Comparison of ENCODE assay signal across 8 cellular contexts in genomic region chr9:15307523-15307841, GRCh38. TPM values are rescaled to one million over a fixed set of nuclear protein-coding genes. Genes with fewer than 3 reads are reported as not detected.
DNase-seq lines count a peak whose midpoint lies in the region; ATAC-seq and TF ChIP-seq lines count a peak whose summit lies in the region.

No MANE protein-coding gene starts in this region.

- H3K36me3 ChIP-seq in psoas muscle (ENCODE audit: insufficient read depth in 1 of 2, low read depth in 1 of 2), result no peaks in the 10 kb centered on the region

- peak overlapping the region; percentile 81 for H3K4me3 ChIP-seq in Jurkat, Clone E6-1 (ENCODE audit: low read length)
- peak overlapping the region; percentile 81 for H3K4me3 ChIP-seq in psoas muscle

- H3K36me3 Mint-ChIP-seq in stimulated activated naive CD8-positive, alpha-beta T cell treated with anti-CD3 and anti-CD28 coated beads, Interleukin-15, Interleukin-2, amounts not matched to agents 100 ng/mL and 50 ng/mL, for 24 hours (ENCODE audit: low read depth), result no peaks in the 10 kb centered on the region
- H3K36me3 Mint-ChIP-seq in endothelial cell (ENCODE audit: low read depth, unreplicated experiment), result no peaks in the 10 kb centered on the region

- H3K27ac ChIP-seq in psoas muscle, result peak overlapping the region; percentile 74

- H3K4me1 Mint-ChIP-seq in stimulated activated naive CD8-positive, alpha-beta T cell treated with anti-CD3 and anti-CD28 coated beads, Interleukin-15, Interleukin-2, amounts not matched to agents 100 ng/mL and 50 ng/mL, for 24 hours (ENCODE audit: low read depth), result peaks cover 45% of the 10 kb centered on the region
- peaks cover 7% of the 10 kb centered on the region for H3K4me1 Mint-ChIP-seq in endothelial cell (ENCODE audit: unreplicated experiment)

- H3K27me3 ChIP-seq in psoas muscle (ENCODE audit: insufficient read depth in 3 of 3, low read length in 2 of 3), result no peaks in the 10 kb centered on the region

- H3K9me3 Mint-ChIP-seq in stimulated activated naive CD8-positive, alpha-beta T cell treated with anti-CD3 and anti-CD28 coated beads, Interleukin-15, Interleukin-2, amounts not matched to agents 100 ng/mL and 50 ng/mL, for 24 hours, result no peaks in the 10 kb centered on the region
- H3K9me3 Mint-ChIP-seq in endothelial cell (ENCODE audit: unreplicated experiment), result no peaks in the 10 kb centered on the region

- no peaks in the 10 kb centered on the region for H3K9me3 ChIP-seq in psoas muscle

- in situ Hi-C loops in G401 (cut with HindIII; ENCODE audit: low sequenced_read_pairs), result no loop called here

- H3K27ac Mint-ChIP-seq in stimulated activated naive CD8-positive, alpha-beta T cell treated with anti-CD3 and anti-CD28 coated beads, Interleukin-15, Interleukin-2, amounts not matched to agents 100 ng/mL and 50 ng/mL, for 24 hours, result peak overlapping the region; percentile 89
- H3K27ac Mint-ChIP-seq in endothelial cell (ENCODE audit: unreplicated experiment), result no peak overlapping the region

- peaks cover 7% of the 10 kb centered on the region for H3K4me1 ChIP-seq in psoas muscle

- TF ChIP-seq CTCF in endothelial cell (IDR thresholded peaks at IDR 0.05; ENCODE audit: unreplicated experiment) (no peak), psoas muscle (IDR thresholded peaks at IDR 0.05) (no peak)

- H3K4me3 Mint-ChIP-seq in stimulated activated naive CD8-positive, alpha-beta T cell treated with anti-CD3 and anti-CD28 coated beads, Interleukin-15, Interleukin-2, amounts not matched to agents 100 ng/mL and 50 ng/mL, for 24 hours, result peak overlapping the region; percentile 96
- peak overlapping the region; percentile 84 for H3K4me3 Mint-ChIP-seq in endothelial cell (ENCODE audit: unreplicated experiment)

- 5 to 8% (median 7%) methylated on average over 12 of the region's 12 CpGs for WGBS in psoas muscle, 3 donors

- no peak for DNase-seq in stimulated activated naive CD8-positive, alpha-beta T cell treated with anti-CD3 and anti-CD28 coated beads, Interleukin-15, Interleukin-2, amounts not matched to agents 100 U/mL and 50 U/mL, for 24 hours
- DNase-seq in Jurkat, Clone E6-1 (ENCODE audit: low read depth, low spot score), result no peak
- DNase-seq in endothelial cell (ENCODE audit: low spot score), result no peak
- no peak for DNase-seq in psoas muscle
- no peak for DNase-seq in G401 (ENCODE audit: low spot score)
- DNase-seq in dermis blood vessel endothelial cell, result no peak

- intact Hi-C loops in psoas muscle (cut with DNase I), result loop anchor here (2.0 to 10.0 kb wide), 3 partner anchors 115 to 207 kb away; partner anchors contain the start of genes SNAPC3 (in 2 of the 2) and PSIP1 (in 1 of the 2)

- no peak for ATAC-seq in stimulated activated naive CD8-positive, alpha-beta T cell treated with anti-CD3 and anti-CD28 coated beads, Interleukin-15, Interleukin-2, amounts not matched to agents 100 U/mL and 50 U/mL, for 24 hours
- ATAC-seq in psoas muscle, result no peak
- no peak for ATAC-seq in GM18873 (IDR thresholded peaks at IDR 0.05; ENCODE audit: low FRiP score, unreplicated experiment)

- H3K27me3 Mint-ChIP-seq in stimulated activated naive CD8-positive, alpha-beta T cell treated with anti-CD3 and anti-CD28 coated beads, Interleukin-15, Interleukin-2, amounts not matched to agents 100 ng/mL and 50 ng/mL, for 24 hours, result no peaks in the 10 kb centered on the region
- peaks cover 5% of the 10 kb centered on the region for H3K27me3 Mint-ChIP-seq in endothelial cell (ENCODE audit: unreplicated experiment)

RNA-seq across cellular contexts. Expression of gene TTC39B, which starts 0.5 kb away (rescaled TPM):
- 3.7 TPM for polyA plus RNA-seq in Jurkat, Clone E6-1 (2012; ENCODE audit: insufficient read depth, insufficient read length)
- total RNA-seq in endothelial cell (ENCODE audit: unreplicated experiment) (10.3 TPM), psoas muscle (10 to 100 TPM in 1 of 4 donors, 1 to 10 TPM in 3; 1.8 to 13.1 (median 3.1) TPM), dermis blood vessel endothelial cell (6.7 and 7.3 TPM in 2 replicates)
- polyA plus RNA-seq in psoas muscle, result under 1 TPM; 0.18 to 0.94 (median 0.70) TPM
- total RNA-seq in G401 (2014; rRNA removed; shearing (Covaris generic)), result 2.3 and 2.6 TPM in 2 replicates
